17 cellular contexts compared by ENCODE assay signal in the genomic region with DNA sequence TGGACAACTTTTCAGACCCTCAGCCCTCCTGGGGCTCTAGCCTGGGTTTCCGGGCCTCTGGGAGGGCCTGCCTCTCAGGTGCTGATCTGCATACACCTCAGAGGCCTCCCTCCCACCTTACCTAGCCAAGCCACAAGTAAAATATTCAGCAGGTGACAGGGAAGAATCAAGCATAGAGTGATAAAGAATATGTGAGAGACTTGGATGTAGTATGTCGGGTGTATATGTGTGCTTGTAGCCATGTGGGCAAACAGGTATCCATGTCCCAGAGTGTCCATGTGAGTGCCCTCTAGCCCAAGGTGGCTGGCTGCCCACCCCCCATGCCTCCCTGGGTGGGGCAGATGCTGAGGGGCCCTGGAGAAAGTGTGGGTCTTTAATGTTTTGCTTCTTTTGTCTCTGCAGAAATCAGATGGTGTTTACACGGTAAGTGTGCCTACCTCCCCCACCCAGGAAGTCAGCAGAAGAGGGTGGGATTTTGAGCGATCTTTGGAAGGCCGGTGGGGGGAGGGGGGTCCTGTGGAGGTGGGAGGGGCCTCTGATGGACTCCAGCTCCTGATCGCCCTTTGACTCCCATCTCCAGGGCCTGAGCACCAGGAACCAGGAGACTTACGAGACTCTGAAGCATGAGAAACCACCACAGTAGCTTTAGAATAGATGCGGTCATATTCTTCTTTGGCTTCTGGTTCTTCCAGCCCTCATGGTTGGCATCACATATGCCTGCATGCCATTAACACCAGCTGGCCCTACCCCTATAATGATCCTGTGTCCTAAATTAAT. TPM values are rescaled to one million over a fixed set of nuclear protein-coding genes. Genes with fewer than 3 reads are reported as not detected.
DNase-seq lines count a peak whose midpoint lies in the region; ATAC-seq, FAIRE-seq and TF ChIP-seq lines count a peak whose summit lies in the region.
"Had no signal": no experiment of that assay in that cellular context is flagged by ENCODE, and none has a peak within 500 bp of the region (broad histone marks: within the 10 kb centered on the region; RNA-seq: fewer than 3 reads in every experiment).

No MANE protein-coding gene starts in this region.

- no peak for TF ChIP-seq POLR2A in K562 (conservative IDR thresholded peaks at IDR 0.05)

- no peaks in the 10 kb centered on the region for H3K9me3 ChIP-seq in K562 (replicated peaks; ENCODE audit: control insufficient read depth, insufficient read depth, low read depth, low read length)
- no peaks in the 10 kb centered on the region for H3K9me3 ChIP-seq in neural progenitor cell (ENCODE audit: low read depth)
- H3K9me3 ChIP-seq: adrenal gland, colonic mucosa had no signal

- H3K27me3 ChIP-seq in K562 (ENCODE audit: control insufficient read depth in 2 of 2, insufficient read depth in 2 of 2, low read length in 2 of 2) (no peaks in the 10 kb centered on the region), neural progenitor cell (no peaks in the 10 kb centered on the region)
- H3K27me3 ChIP-seq: adrenal gland, colonic mucosa had no signal

- POLR2A ChIA-PET in K562 (lab: Yijun Ruan, JAX) = interaction anchor here (0.5 to 1.4 kb wide), 4 partner anchors 11 to 209 kb away, joined by 3 read pairs; a partner anchor contains a TSS

- H3K4me1 ChIP-seq in K562 (replicated peaks in 1 of 2; ENCODE audit: control insufficient read depth in 2 of 2, insufficient read depth in 2 of 2, low read length in 2 of 2) (peaks cover 3 to 25% of the 10 kb centered on the region in 2 experiments; a peak in 4 of 5 replicates), neural progenitor cell (peaks cover 6% of the 10 kb centered on the region)
- H3K4me1 ChIP-seq: colonic mucosa had no signal

- CTCF ChIA-PET in K562 (lab: Yijun Ruan, JAX; ENCODE audit: low intra/inter-chr PET ratio) = no interaction called here

- peaks cover 62% of the 10 kb centered on the region for H3K4me1 Mint-ChIP-seq in stimulated activated naive CD8-positive, alpha-beta T cell treated with anti-CD3 and anti-CD28 coated beads, Interleukin-15, Interleukin-2, amounts not matched to agents 100 ng/mL and 50 ng/mL, for 24 hours (ENCODE audit: low read depth)
- H3K4me1 Mint-ChIP-seq in neural progenitor cell = peaks cover 13% of the 10 kb centered on the region
- H3K4me1 Mint-ChIP-seq in stimulated activated memory B cell treated with anti-CD40 and anti-IgM and Interleukin-4, amounts not matched to agents 10 μg/mL and 1 μg/mL and 100 μg/mL, for 72 hours = peaks cover 27% of the 10 kb centered on the region

- no TSS peak for BruUV-seq in K562 (replicated peaks; lab: Mats Ljungman, UMichigan)

- H4K20me1 ChIP-seq in K562 (replicated peaks; ENCODE audit: control insufficient read depth, insufficient read depth, low read length) = no peaks in the 10 kb centered on the region
- no peaks in the 10 kb centered on the region for H4K20me1 ChIP-seq in neural progenitor cell (ENCODE audit: low read depth)

- H3K27ac ChIP-seq in K562 (ENCODE audit: extremely low read depth, low read depth, low read length) = no peak overlapping the region
- H3K27ac ChIP-seq in neural progenitor cell = no peak overlapping the region

- TF ChIP-seq RAD21 in K562 (CRISPR knock-in tag; conservative IDR thresholded peaks at IDR 0.05 in 1 of 2, IDR thresholded peaks at IDR 0.05 in 1 of 2) = no peak

- DNase-seq in stimulated activated naive CD8-positive, alpha-beta T cell treated with anti-CD3 and anti-CD28 coated beads, Interleukin-15, Interleukin-2, amounts not matched to agents 100 U/mL and 50 U/mL, for 24 hours = no peak
- DNase-seq in K562 (ENCODE audit: extremely low read depth in 1 of 4, low spot score in 3 of 4) = no peak
- no peak for DNase-seq in neural progenitor cell (ENCODE audit: low spot score)
- no peak for DNase-seq in COLO829 (ENCODE audit: low spot score)
- DNase-seq in NCI-H774 (lab: John Stamatoyannopoulos, UW) = no peak
- DNase-seq in NCI-H2196 (lab: John Stamatoyannopoulos, UW; ENCODE audit: unreplicated experiment) = no peak
- DNase-seq: activated CD8-positive, alpha-beta memory T cell treated with anti-CD3 and anti-CD28 coated beads, Interleukin-2, amount 10 ng/mL, durations not matched to agents 7 days and 5 days; colonic mucosa; SHP77 treated with DMSO at 0.1 percent for 48 hours had no signal

- H3K36me3 Mint-ChIP-seq in stimulated activated naive CD8-positive, alpha-beta T cell treated with anti-CD3 and anti-CD28 coated beads, Interleukin-15, Interleukin-2, amounts not matched to agents 100 ng/mL and 50 ng/mL, for 24 hours (ENCODE audit: low read depth) = peaks cover 18% of the 10 kb centered on the region
- peaks cover 13% of the 10 kb centered on the region for H3K36me3 Mint-ChIP-seq in neural progenitor cell
- peaks cover 18% of the 10 kb centered on the region for H3K36me3 Mint-ChIP-seq in stimulated activated memory B cell treated with anti-CD40 and anti-IgM and Interleukin-4, amounts not matched to agents 10 μg/mL and 1 μg/mL and 100 μg/mL, for 72 hours

- H3K27ac Mint-ChIP-seq in stimulated activated naive CD8-positive, alpha-beta T cell treated with anti-CD3 and anti-CD28 coated beads, Interleukin-15, Interleukin-2, amounts not matched to agents 100 ng/mL and 50 ng/mL, for 24 hours = peak overlapping the region; percentile 79
- no peak overlapping the region for H3K27ac Mint-ChIP-seq in neural progenitor cell
- H3K27ac Mint-ChIP-seq in stimulated activated memory B cell treated with anti-CD40 and anti-IgM and Interleukin-4, amounts not matched to agents 10 μg/mL and 1 μg/mL and 100 μg/mL, for 72 hours = no peak overlapping the region

- H3K9me1 ChIP-seq in K562 (ENCODE audit: control insufficient read depth, insufficient read depth, low read length) = no peaks in the 10 kb centered on the region

- no peak for FAIRE-seq in K562 (lab: Jason Lieb, UNC)
- FAIRE-seq: TTC549 had no signal

- H3F3A ChIP-seq in neural progenitor cell (ENCODE audit: low read depth) = peaks cover 18% of the 10 kb centered on the region

- H3K79me2 ChIP-seq in K562 (ENCODE audit: control insufficient read depth, insufficient read depth, low read length) (no peaks in the 10 kb centered on the region), neural progenitor cell (ENCODE audit: low read depth) (no peaks in the 10 kb centered on the region)

- in situ Hi-C loops in K562 (cut with MboI) = no loop called here

- TF ChIP-seq CTCF in K562 (IDR thresholded peaks at IDR 0.05 in 2 of 3, conservative IDR thresholded peaks at IDR 0.05 in 1 of 3; ENCODE audit: insufficient read depth in 2 of 3, low read depth in 1 of 3, low read length in 3 of 3) (no peak), neural progenitor cell (IDR thresholded peaks at IDR 0.05) (no peak)

- 61% methylated on average over 5 of the region's 8 CpGs for WGBS in K562 (ENCODE audit: insufficient coverage, low coverage, missing lambda C conversion rate)

- H3K4me2 ChIP-seq in K562 (ENCODE audit: insufficient read depth, low read length) (no peak overlapping the region), neural progenitor cell (no peak overlapping the region)

- no peak for TF ChIP-seq EP300 in K562 (IDR thresholded peaks at IDR 0.05; ENCODE audit: low read length)

- H3K36me3 ChIP-seq in K562 (ENCODE audit: control insufficient read depth, insufficient read depth, low read length) (peaks cover 11% of the 10 kb centered on the region), neural progenitor cell (no peaks in the 10 kb centered on the region)

- H3K9me3 Mint-ChIP-seq in stimulated activated naive CD8-positive, alpha-beta T cell treated with anti-CD3 and anti-CD28 coated beads, Interleukin-15, Interleukin-2, amounts not matched to agents 100 ng/mL and 50 ng/mL, for 24 hours = no peaks in the 10 kb centered on the region
- H3K9me3 Mint-ChIP-seq in neural progenitor cell = no peaks in the 10 kb centered on the region
- H3K9me3 Mint-ChIP-seq in stimulated activated memory B cell treated with anti-CD40 and anti-IgM and Interleukin-4, amounts not matched to agents 10 μg/mL and 1 μg/mL and 100 μg/mL, for 72 hours = no peaks in the 10 kb centered on the region
- H3K9me3 Mint-ChIP-seq: neural crest cell had no signal

- intact Hi-C loops in K562 (cut with micrococcal nuclease) = no loop called here

- ATAC-seq in stimulated activated naive CD8-positive, alpha-beta T cell treated with anti-CD3 and anti-CD28 coated beads, Interleukin-15, Interleukin-2, amounts not matched to agents 100 U/mL and 50 U/mL, for 24 hours = no peak
- no peak for ATAC-seq in K562
- ATAC-seq in stimulated activated memory B cell treated with anti-CD40 and anti-IgM and Interleukin-4, amounts not matched to agents 10 μg/mL and 1 μg/mL and 100 μg/mL, for 72 hours = no peak

- peak overlapping the region in 1 of 2 experiments; percentile 54; a peak in 1 of 4 replicates for H3K9ac ChIP-seq in K562 (ENCODE audit: insufficient read depth in 1 of 2, low read depth in 2 of 2, low read length in 2 of 2)
- H3K9ac ChIP-seq in neural progenitor cell = no peak overlapping the region

- H3K4me3 Mint-ChIP-seq in stimulated activated naive CD8-positive, alpha-beta T cell treated with anti-CD3 and anti-CD28 coated beads, Interleukin-15, Interleukin-2, amounts not matched to agents 100 ng/mL and 50 ng/mL, for 24 hours = peak overlapping the region; percentile 38
- peak overlapping the region; percentile 23 for H3K4me3 Mint-ChIP-seq in neural progenitor cell
- no peak overlapping the region for H3K4me3 Mint-ChIP-seq in stimulated activated memory B cell treated with anti-CD40 and anti-IgM and Interleukin-4, amounts not matched to agents 10 μg/mL and 1 μg/mL and 100 μg/mL, for 72 hours
- H3K4me3 Mint-ChIP-seq: activated CD8-positive, alpha-beta memory T cell treated with anti-CD3 and anti-CD28 coated beads, Interleukin-2, amount 10 ng/mL, durations not matched to agents 7 days and 5 days; neural crest cell had no signal

- H2AFZ ChIP-seq in K562 (ENCODE audit: low read depth, low read length) (peak overlapping the region; percentile 1; the same call in 1 of the 2 replicates), neural progenitor cell (replicated peaks) (no peak overlapping the region)

- no peak overlapping the region for H3K4me3 ChIP-seq in K562
- H3K4me3 ChIP-seq in neural progenitor cell = no peak overlapping the region
- H3K4me3 ChIP-seq: colonic mucosa, skin epidermis had no signal

- H3K27me3 Mint-ChIP-seq in stimulated activated naive CD8-positive, alpha-beta T cell treated with anti-CD3 and anti-CD28 coated beads, Interleukin-15, Interleukin-2, amounts not matched to agents 100 ng/mL and 50 ng/mL, for 24 hours = peaks cover 4% of the 10 kb centered on the region
- H3K27me3 Mint-ChIP-seq in neural progenitor cell (ENCODE audit: insufficient read depth, low read depth) = peaks cover 4% of the 10 kb centered on the region
- peaks cover 30% of the 10 kb centered on the region for H3K27me3 Mint-ChIP-seq in stimulated activated memory B cell treated with anti-CD40 and anti-IgM and Interleukin-4, amounts not matched to agents 10 μg/mL and 1 μg/mL and 100 μg/mL, for 72 hours
- H3K27me3 Mint-ChIP-seq: activated CD8-positive, alpha-beta memory T cell treated with anti-CD3 and anti-CD28 coated beads, Interleukin-2, amount 10 ng/mL, durations not matched to agents 7 days and 5 days had no signal

RNA-seq across cellular contexts. Expression of a gene that starts 3.4 kb away (rescaled TPM):
- total RNA-seq in K562 (2011; cell fraction: chromatin; rRNA removed; ENCODE audit: low replicate concordance) = 0.95 TPM in 1 of 2 replicates, not detected in the other
- not detected in 2 replicates for total RNA-seq in K562 (2011; cell fraction: nucleolus; rRNA removed)
- total RNA-seq in K562 (2011; cell fraction: nucleoplasm; rRNA removed) = not detected in 2 replicates
- total RNA-seq in K562 (2014; rRNA removed) (0.29 TPM in 1 of 2 replicates, not detected in the other), K562 (2014; rRNA removed; fragmentation: Illumina TruSeq; extraction: Trizol) (not detected in 2 replicates), K562 (2015; rRNA removed; fragmentation: Illumina TruSeq; extraction: Trizol) (0.69 and 0.98 TPM in 2 replicates), K562 (2021) (0.31 TPM in 1 of 2 replicates, not detected in the other), neural progenitor cell (ENCODE audit: low replicate concordance) (0.34 TPM in 1 of 2 replicates, not detected in the other)
- polyA plus RNA-seq in K562 (2011; rRNA removed) (0.15 and 0.24 TPM in 2 replicates), K562 (2014; fragmentation: Illumina TruSeq; extraction: Trizol) (0.30 TPM in 1 of 2 replicates, not detected in the other), K562 (2014; fragmentation: Nextera tagmentation; extraction: Ambion mirVana) (under 1 TPM; 0.31 to 0.46 TPM), K562 (2014; rRNA removed) (0.27 and 0.47 TPM in 2 replicates)
- 0.24 and 0.32 TPM in 2 replicates for polyA plus RNA-seq in K562 (2011; cell fraction: cytosol; rRNA removed)
- 0.55 and 1.3 TPM in 2 replicates for polyA plus RNA-seq in K562 (2011; cell fraction: nucleus; rRNA removed)
- 1.7 and 9.0 TPM in 2 replicates for polyA plus RNA-seq in K562 (2012)
- polyA minus RNA-seq in K562 (2011; rRNA and poly(A)+ RNA removed) = 0.46 TPM in 1 of 2 replicates, not detected in the other
- polyA minus RNA-seq in K562 (2011; cell fraction: cytosol; rRNA and poly(A)+ RNA removed) = not detected in 2 replicates
- not detected in 2 replicates for polyA minus RNA-seq in K562 (2011; cell fraction: nucleus; rRNA and poly(A)+ RNA removed)
- total RNA-seq: HT-29 had no signal

RNA-seq across cellular contexts. Expression of a gene that starts 4.9 kb away (rescaled TPM):
- not detected in 2 replicates for total RNA-seq in K562 (2011; cell fraction: chromatin; rRNA removed; ENCODE audit: low replicate concordance)
- not detected in 2 replicates for total RNA-seq in K562 (2011; cell fraction: nucleolus; rRNA removed)
- total RNA-seq in K562 (2011; cell fraction: nucleoplasm; rRNA removed) = 1.2 TPM in 1 of 2 replicates, not detected in the other
- total RNA-seq in K562 (2014; rRNA removed) (0.41 TPM in 1 of 2 replicates, not detected in the other), K562 (2014; rRNA removed; fragmentation: Illumina TruSeq; extraction: Trizol) (not detected in 2 replicates), K562 (2015; rRNA removed; fragmentation: Illumina TruSeq; extraction: Trizol) (0.54 TPM in 1 of 2 replicates, not detected in the other), K562 (2021) (0.64 and 2.6 TPM in 2 replicates), neural progenitor cell (ENCODE audit: low replicate concordance) (not detected in 2 replicates)
- polyA plus RNA-seq in K562 (2011; rRNA removed) (0.50 TPM in 1 of 2 replicates, not detected in the other), K562 (2014; fragmentation: Illumina TruSeq; extraction: Trizol) (1.1 TPM in 1 of 2 replicates, not detected in the other), K562 (2014; fragmentation: Nextera tagmentation; extraction: Ambion mirVana) (1 to 10 TPM in 1 of 2 experiments, under 1 TPM in 1; 0.93 to 1.6 TPM), K562 (2014; rRNA removed) (not detected in 2 replicates)
- 0.50 TPM in 1 of 2 replicates, not detected in the other for polyA plus RNA-seq in K562 (2011; cell fraction: cytosol; rRNA removed)
- not detected in 2 replicates for polyA plus RNA-seq in K562 (2011; cell fraction: nucleus; rRNA removed)
- polyA plus RNA-seq in K562 (2012) = 0.27 and 1.2 TPM in 2 replicates
- polyA minus RNA-seq in K562 (2011; rRNA and poly(A)+ RNA removed) = 1.4 TPM in 1 of 2 replicates, not detected in the other
- 19.8 TPM in 1 of 2 replicates, not detected in the other for polyA minus RNA-seq in K562 (2011; cell fraction: cytosol; rRNA and poly(A)+ RNA removed)
- polyA minus RNA-seq in K562 (2011; cell fraction: nucleus; rRNA and poly(A)+ RNA removed) = not detected in 2 replicates
- total RNA-seq: activated CD8-positive, alpha-beta memory T cell treated with anti-CD3 and anti-CD28 coated beads, Interleukin-2, amount 10 ng/mL, durations not matched to agents 7 days and 5 days; HT-29; neural crest cell had no signal
- polyA plus RNA-seq: esophagus had no signal

RNA-seq across cellular contexts. Expression of a gene that starts 7.4 kb away (rescaled TPM):
- 32.6 and 66.6 TPM in 2 replicates for total RNA-seq in K562 (2011; cell fraction: chromatin; rRNA removed; ENCODE audit: low replicate concordance)
- 47.7 and 47.8 TPM in 2 replicates for total RNA-seq in K562 (2011; cell fraction: nucleolus; rRNA removed)
- total RNA-seq in K562 (2011; cell fraction: nucleoplasm; rRNA removed) = 44.7 and 48.8 TPM in 2 replicates
- total RNA-seq in K562 (2014; rRNA removed) (21.9 and 27.6 TPM in 2 replicates), K562 (2014; rRNA removed; fragmentation: Illumina TruSeq; extraction: Trizol) (27.7 and 29.2 TPM in 2 replicates), K562 (2015; rRNA removed; fragmentation: Illumina TruSeq; extraction: Trizol) (24.2 and 25.2 TPM in 2 replicates), K562 (2021) (27.4 and 27.7 TPM in 2 replicates), neural progenitor cell (ENCODE audit: low replicate concordance) (7.2 and 9.8 TPM in 2 replicates)
- polyA plus RNA-seq in K562 (2011; rRNA removed) (18.9 and 20.2 TPM in 2 replicates), K562 (2014; fragmentation: Illumina TruSeq; extraction: Trizol) (33.4 and 33.6 TPM in 2 replicates), K562 (2014; fragmentation: Nextera tagmentation; extraction: Ambion mirVana) (10 to 100 TPM in 1 of 2 experiments, 1 to 10 TPM in 1; 9.6 to 12.9 TPM), K562 (2014; rRNA removed) (27.5 and 34.9 TPM in 2 replicates)
- polyA plus RNA-seq in K562 (2011; cell fraction: cytosol; rRNA removed) = 23.3 and 28.0 TPM in 2 replicates
- 36.3 and 36.4 TPM in 2 replicates for polyA plus RNA-seq in K562 (2011; cell fraction: nucleus; rRNA removed)
- polyA plus RNA-seq in K562 (2012) = 18.3 and 24.6 TPM in 2 replicates
- 29.7 and 30.1 TPM in 2 replicates for polyA minus RNA-seq in K562 (2011; rRNA and poly(A)+ RNA removed)
- polyA minus RNA-seq in K562 (2011; cell fraction: cytosol; rRNA and poly(A)+ RNA removed) = 11.1 and 12.7 TPM in 2 replicates
- polyA minus RNA-seq in K562 (2011; cell fraction: nucleus; rRNA and poly(A)+ RNA removed) = 20.7 and 35.2 TPM in 2 replicates

RNA-seq across cellular contexts. Expression of a gene that starts 16.3 kb away (rescaled TPM):
- 139 and 181 TPM in 2 replicates for total RNA-seq in K562 (2011; cell fraction: chromatin; rRNA removed; ENCODE audit: low replicate concordance)
- total RNA-seq in K562 (2011; cell fraction: nucleolus; rRNA removed) = 123 and 138 TPM in 2 replicates
- total RNA-seq in K562 (2011; cell fraction: nucleoplasm; rRNA removed) = 118 and 147 TPM in 2 replicates
- total RNA-seq in K562 (2014; rRNA removed) (158 and 175 TPM in 2 replicates), K562 (2014; rRNA removed; fragmentation: Illumina TruSeq; extraction: Trizol) (106 and 109 TPM in 2 replicates), K562 (2015; rRNA removed; fragmentation: Illumina TruSeq; extraction: Trizol) (147 TPM in 2 replicates), K562 (2021) (86.7 and 87.5 TPM in 2 replicates), neural progenitor cell (ENCODE audit: low replicate concordance) (105 and 107 TPM in 2 replicates)
- polyA plus RNA-seq in K562 (2011; rRNA removed) (174 and 176 TPM in 2 replicates), K562 (2014; fragmentation: Illumina TruSeq; extraction: Trizol) (140 and 141 TPM in 2 replicates), K562 (2014; fragmentation: Nextera tagmentation; extraction: Ambion mirVana) (100 to 1,000 TPM in 1 of 2 experiments, 10 to 100 TPM in 1; 70.0 to 115 TPM), K562 (2014; rRNA removed) (172 and 181 TPM in 2 replicates)
- polyA plus RNA-seq in K562 (2011; cell fraction: cytosol; rRNA removed) = 141 and 175 TPM in 2 replicates
- polyA plus RNA-seq in K562 (2011; cell fraction: nucleus; rRNA removed) = 131 and 205 TPM in 2 replicates
- polyA plus RNA-seq in K562 (2012) = 110 and 131 TPM in 2 replicates
- polyA minus RNA-seq in K562 (2011; rRNA and poly(A)+ RNA removed) = 175 and 239 TPM in 2 replicates
- 73.7 and 96.6 TPM in 2 replicates for polyA minus RNA-seq in K562 (2011; cell fraction: cytosol; rRNA and poly(A)+ RNA removed)
- polyA minus RNA-seq in K562 (2011; cell fraction: nucleus; rRNA and poly(A)+ RNA removed) = 55.5 and 93.4 TPM in 2 replicates

RNA-seq across cellular contexts. Expression of a gene that starts 19.5 kb away (rescaled TPM):
- total RNA-seq in K562 (2011; cell fraction: chromatin; rRNA removed; ENCODE audit: low replicate concordance) = not detected in 2 replicates
- not detected in 2 replicates for total RNA-seq in K562 (2011; cell fraction: nucleolus; rRNA removed)
- not detected in 2 replicates for total RNA-seq in K562 (2011; cell fraction: nucleoplasm; rRNA removed)
- total RNA-seq in K562 (2014; rRNA removed) = not detected in 2 replicates
- not detected in 2 replicates for total RNA-seq in K562 (2014; rRNA removed; fragmentation: Illumina TruSeq; extraction: Trizol)
- total RNA-seq in K562 (2015; rRNA removed; fragmentation: Illumina TruSeq; extraction: Trizol) = not detected in 2 replicates
- not detected in 2 replicates for total RNA-seq in K562 (2021)
- polyA plus RNA-seq in K562 (2011; rRNA removed) = not detected in 2 replicates
- polyA plus RNA-seq in K562 (2011; cell fraction: cytosol; rRNA removed) = not detected in 2 replicates
- not detected in 2 replicates for polyA plus RNA-seq in K562 (2011; cell fraction: nucleus; rRNA removed)
- 0.52 and 0.61 TPM in 2 replicates for polyA plus RNA-seq in K562 (2012)
- polyA plus RNA-seq in K562 (2014; fragmentation: Illumina TruSeq; extraction: Trizol) = not detected in 2 replicates
- polyA plus RNA-seq in K562 (2014; fragmentation: Nextera tagmentation; extraction: Ambion mirVana) = under 1 TPM in 1 of 2 experiments, not detected in 1; 0.11 TPM
- polyA plus RNA-seq in K562 (2014; rRNA removed) = not detected in 2 replicates
- polyA minus RNA-seq in K562 (2011; rRNA and poly(A)+ RNA removed) = not detected in 2 replicates
- not detected in 2 replicates for polyA minus RNA-seq in K562 (2011; cell fraction: cytosol; rRNA and poly(A)+ RNA removed)
- not detected in 2 replicates for polyA minus RNA-seq in K562 (2011; cell fraction: nucleus; rRNA and poly(A)+ RNA removed)
- total RNA-seq in neural progenitor cell (ENCODE audit: low replicate concordance) = not detected in 2 replicates
- total RNA-seq: activated CD8-positive, alpha-beta memory T cell treated with anti-CD3 and anti-CD28 coated beads, Interleukin-2, amount 10 ng/mL, durations not matched to agents 7 days and 5 days; colonic mucosa; HT-29; neural crest cell had no signal
